ENCODE assay signal across 18 cellular contexts in the genomic region with DNA sequence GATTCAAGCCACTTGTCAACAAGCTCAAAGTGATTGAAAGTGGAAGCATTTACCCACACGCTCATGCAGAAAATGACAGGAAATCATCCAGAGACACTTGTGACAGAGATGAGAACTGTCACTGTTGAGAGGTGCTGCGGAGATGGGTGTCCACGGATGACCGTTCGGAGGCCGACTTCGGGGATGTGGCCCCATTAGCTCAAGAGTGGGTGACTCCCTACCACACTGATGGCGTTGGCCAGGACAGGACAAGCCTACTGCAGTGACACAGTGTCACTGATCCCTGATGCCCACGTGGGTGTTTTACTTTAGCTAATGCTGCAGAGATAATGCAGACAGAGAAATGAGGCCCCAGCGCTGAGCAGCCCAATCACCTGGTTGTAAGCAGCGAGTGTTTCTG.
DNase-seq lines count a peak whose midpoint lies in the region; ATAC-seq lines count a peak whose summit lies in the region.
"Had no signal": no experiment of that assay in that cellular context is flagged by ENCODE, and none has a peak within 500 bp of the region (broad histone marks: within the 10 kb centered on the region; RNA-seq: fewer than 3 reads in every experiment).

No MANE protein-coding gene starts in this region.

- intact Hi-C loops in activated naive CD4-positive, alpha-beta T cell treated with anti-CD3 and anti-CD28 coated beads for 36 hours (cut with micrococcal nuclease): no loop called here
- intact Hi-C loops in activated T-helper 2 cell treated with anti-CD3 and anti-CD28 coated beads, Interferon-gamma antibody, Interleukin-2, Interleukin-4, amounts not matched to agents 10 μg/mL and 5 μg/mL and 100 μg/mL, durations not matched to agents 14 hours and 24 hours and 36 hours (cut with micrococcal nuclease): loop anchor here (1.0 kb wide), 2 partner anchors 9 to 70 kb away; no protein-coding TSS in a partner anchor

- no peaks in the 10 kb centered on the region for H3K27me3 Mint-ChIP-seq in activated naive CD4-positive, alpha-beta T cell treated with anti-CD3 and anti-CD28 coated beads for 36 hours (ENCODE audit: low read depth)
- H3K27me3 Mint-ChIP-seq in activated T-helper 2 cell treated with anti-CD3 and anti-CD28 coated beads, Interferon-gamma antibody, Interleukin-2, Interleukin-4, amounts not matched to agents 10 μg/mL and 5 μg/mL and 100 μg/mL, durations not matched to agents 14 hours and 24 hours and 36 hours (ENCODE audit: low read depth): no peaks in the 10 kb centered on the region
- H3K27me3 Mint-ChIP-seq in natural killer cell treated with Interleukin-12 subunit alpha and Interleukin-12 subunit beta and Interleukin-15 and Interleukin-18, amount 100 ng/mL, for 72 hours: no peaks in the 10 kb centered on the region

- H3K4me1 Mint-ChIP-seq in activated naive CD4-positive, alpha-beta T cell treated with anti-CD3 and anti-CD28 coated beads for 36 hours (ENCODE audit: low read depth): peaks cover 33% of the 10 kb centered on the region
- peaks cover 42% of the 10 kb centered on the region for H3K4me1 Mint-ChIP-seq in activated T-helper 2 cell treated with anti-CD3 and anti-CD28 coated beads, Interferon-gamma antibody, Interleukin-2, Interleukin-4, amounts not matched to agents 10 μg/mL and 5 μg/mL and 100 μg/mL, durations not matched to agents 14 hours and 24 hours and 36 hours (ENCODE audit: low read depth)
- peaks cover 18 to 20% of the 10 kb centered on the region in 2 donors for H3K4me1 Mint-ChIP-seq in natural killer cell treated with Interleukin-12 subunit alpha and Interleukin-12 subunit beta and Interleukin-15 and Interleukin-18, amount 100 ng/mL, for 72 hours (ENCODE audit: low read depth in 2 of 2)

- H3K36me3 Mint-ChIP-seq in activated naive CD4-positive, alpha-beta T cell treated with anti-CD3 and anti-CD28 coated beads for 36 hours (ENCODE audit: low read depth): no peaks in the 10 kb centered on the region
- H3K36me3 Mint-ChIP-seq in activated T-helper 2 cell treated with anti-CD3 and anti-CD28 coated beads, Interferon-gamma antibody, Interleukin-2, Interleukin-4, amounts not matched to agents 10 μg/mL and 5 μg/mL and 100 μg/mL, durations not matched to agents 14 hours and 24 hours and 36 hours (ENCODE audit: low read depth): no peaks in the 10 kb centered on the region
- no peaks in the 10 kb centered on the region for H3K36me3 Mint-ChIP-seq in natural killer cell treated with Interleukin-12 subunit alpha and Interleukin-12 subunit beta and Interleukin-15 and Interleukin-18, amount 100 ng/mL, for 72 hours

- no peak overlapping the region for H3K4me3 Mint-ChIP-seq in activated naive CD4-positive, alpha-beta T cell treated with anti-CD3 and anti-CD28 coated beads for 36 hours
- peak overlapping the region; percentile 35 for H3K4me3 Mint-ChIP-seq in activated T-helper 2 cell treated with anti-CD3 and anti-CD28 coated beads, Interferon-gamma antibody, Interleukin-2, Interleukin-4, amounts not matched to agents 10 μg/mL and 5 μg/mL and 100 μg/mL, durations not matched to agents 14 hours and 24 hours and 36 hours (ENCODE audit: low read depth)
- peak overlapping the region; percentile 51 for H3K4me3 Mint-ChIP-seq in natural killer cell treated with Interleukin-12 subunit alpha and Interleukin-12 subunit beta and Interleukin-15 and Interleukin-18, amount 100 ng/mL, for 72 hours
- H3K4me3 Mint-ChIP-seq: endodermal cell had no signal

- no peaks in the 10 kb centered on the region for H3K9me3 Mint-ChIP-seq in activated naive CD4-positive, alpha-beta T cell treated with anti-CD3 and anti-CD28 coated beads for 36 hours
- no peaks in the 10 kb centered on the region for H3K9me3 Mint-ChIP-seq in activated T-helper 2 cell treated with anti-CD3 and anti-CD28 coated beads, Interferon-gamma antibody, Interleukin-2, Interleukin-4, amounts not matched to agents 10 μg/mL and 5 μg/mL and 100 μg/mL, durations not matched to agents 14 hours and 24 hours and 36 hours
- no peaks in the 10 kb centered on the region for H3K9me3 Mint-ChIP-seq in natural killer cell treated with Interleukin-12 subunit alpha and Interleukin-12 subunit beta and Interleukin-15 and Interleukin-18, amount 100 ng/mL, for 72 hours
- H3K9me3 Mint-ChIP-seq: endodermal cell had no signal

- DNase-seq in activated naive CD4-positive, alpha-beta T cell treated with anti-CD3 and anti-CD28 coated beads for 36 hours: peak; percentile 23
- no peak for DNase-seq in activated naive CD4-positive, alpha-beta T cell (lab: John Stamatoyannopoulos, UW)
- no peak for DNase-seq in activated T-helper 2 cell treated with anti-CD3 and anti-CD28 coated beads, Interferon-gamma antibody, Interleukin-2, Interleukin-4, amounts not matched to agents 10 μg/mL and 5 μg/mL and 100 μg/mL, durations not matched to agents 14 hours and 24 hours and 36 hours (ENCODE audit: low spot score)
- peak; percentile 69 for DNase-seq in natural killer cell treated with Interleukin-12 subunit alpha and Interleukin-12 subunit beta and Interleukin-15 and Interleukin-18, amount 100 ng/mL, for 72 hours (ENCODE audit: low spot score)
- DNase-seq in nucleus accumbens (lab: John Stamatoyannopoulos, UW): no peak
- DNase-seq: central memory CD4-positive, alpha-beta T cell; endodermal cell; hypothalamus; KBM-7; mucosa of descending colon; NCI-H1092; pancreas; stomach; T1000 had no signal

- CTCF ChIA-PET in activated naive CD4-positive, alpha-beta T cell treated with anti-CD3 and anti-CD28 coated beads for 36 hours (lab: Charles Lee): no interaction called here

- ATAC-seq in HG03095 (IDR thresholded peaks at IDR 0.05; ENCODE audit: unreplicated experiment) (peak; percentile 49), HG03460 (IDR thresholded peaks at IDR 0.05; ENCODE audit: unreplicated experiment) (no peak), HG03039 (IDR thresholded peaks at IDR 0.05; ENCODE audit: unreplicated experiment) (no peak)
- peak; percentile 76 to 82 for ATAC-seq in natural killer cell treated with Interleukin-12 subunit alpha and Interleukin-12 subunit beta and Interleukin-15 and Interleukin-18, amount 100 ng/mL, for 72 hours
- ATAC-seq: HCT116, mucosa of descending colon, pancreas had no signal

- peak overlapping the region; percentile 59 for H3K27ac Mint-ChIP-seq in activated naive CD4-positive, alpha-beta T cell treated with anti-CD3 and anti-CD28 coated beads for 36 hours
- peak overlapping the region; percentile 81 for H3K27ac Mint-ChIP-seq in activated T-helper 2 cell treated with anti-CD3 and anti-CD28 coated beads, Interferon-gamma antibody, Interleukin-2, Interleukin-4, amounts not matched to agents 10 μg/mL and 5 μg/mL and 100 μg/mL, durations not matched to agents 14 hours and 24 hours and 36 hours
- H3K27ac Mint-ChIP-seq in natural killer cell treated with Interleukin-12 subunit alpha and Interleukin-12 subunit beta and Interleukin-15 and Interleukin-18, amount 100 ng/mL, for 72 hours: peak overlapping the region; percentile 9 to 46
- H3K27ac Mint-ChIP-seq: endodermal cell had no signal

Comparison
In these comparisons a context has a peak if more than half of its experiments do, and no peak if none do; other contexts are left out.
1. DNase-seq: peak in activated naive CD4-positive, alpha-beta T cell treated with anti-CD3 and anti-CD28 coated beads for 36 hours (single experiment) and natural killer cell treated with Interleukin-12 subunit alpha and Interleukin-12 subunit beta and Interleukin-15 and Interleukin-18, amount 100 ng/mL, for 72 hours (single experiment); none in activated naive CD4-positive, alpha-beta T cell (0 of 4), activated T-helper 2 cell treated with anti-CD3 and anti-CD28 coated beads, Interferon-gamma antibody, Interleukin-2, Interleukin-4, amounts not matched to agents 10 μg/mL and 5 μg/mL and 100 μg/mL, durations not matched to agents 14 hours and 24 hours and 36 hours (single experiment) and nucleus accumbens (0 of 56).
2. H3K27ac Mint-ChIP-seq: peak in every context shown above with its lines; median percentile 81 in activated T-helper 2 cell treated with anti-CD3 and anti-CD28 coated beads, Interferon-gamma antibody, Interleukin-2, Interleukin-4, amounts not matched to agents 10 μg/mL and 5 μg/mL and 100 μg/mL, durations not matched to agents 14 hours and 24 hours and 36 hours; 59 in activated naive CD4-positive, alpha-beta T cell treated with anti-CD3 and anti-CD28 coated beads for 36 hours; 28 in natural killer cell treated with Interleukin-12 subunit alpha and Interleukin-12 subunit beta and Interleukin-15 and Interleukin-18, amount 100 ng/mL, for 72 hours.
3. ATAC-seq: peak in HG03095 (single experiment) and natural killer cell treated with Interleukin-12 subunit alpha and Interleukin-12 subunit beta and Interleukin-15 and Interleukin-18, amount 100 ng/mL, for 72 hours (2 of 2); none in HG03460 (single experiment) and HG03039 (single experiment).